8 cellular contexts compared by ENCODE assay signal in the genomic region with DNA sequence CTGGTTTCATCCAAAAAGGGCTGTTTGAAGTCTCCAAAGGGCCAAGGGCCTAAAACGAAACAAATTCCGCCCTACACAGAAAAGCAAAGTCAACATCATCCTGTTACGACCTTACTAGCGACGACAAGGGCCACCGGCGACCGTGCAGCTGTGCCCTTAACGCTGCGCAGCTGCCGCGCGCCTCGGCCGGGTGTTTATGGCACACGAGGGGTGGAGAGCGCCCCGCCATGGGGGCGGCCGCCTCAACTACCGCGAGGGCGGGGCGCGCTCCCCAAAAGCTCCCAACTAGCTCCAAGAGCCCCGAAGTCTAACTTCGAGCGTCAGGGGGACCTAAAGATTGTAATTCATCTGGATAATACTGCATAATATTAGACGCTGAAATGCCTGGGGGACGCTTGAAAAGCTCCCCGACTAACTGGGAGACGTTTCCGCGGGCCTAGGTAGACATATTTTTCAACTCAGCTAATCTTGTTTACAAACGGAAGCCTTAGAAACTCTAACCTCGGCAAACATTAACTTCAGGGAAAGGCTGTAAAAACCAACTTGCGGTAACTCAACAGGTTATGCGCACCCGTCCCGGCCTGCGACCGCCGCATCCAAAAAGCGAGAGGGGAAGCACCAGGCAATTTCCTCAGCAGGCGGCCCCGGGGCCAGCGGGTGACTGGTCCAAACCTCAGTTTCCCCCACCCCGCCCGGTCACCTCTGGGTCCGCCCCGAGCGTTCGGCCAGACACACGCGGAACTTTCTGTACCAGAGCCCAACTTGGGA. TPM values are rescaled to one million over a fixed set of nuclear protein-coding genes. Genes with fewer than 3 reads are reported as not detected.
A peak's percentile ranks its signal among the peaks of the same experiment; 100 is the strongest.
DNase-seq lines count a peak whose midpoint lies in the region; ATAC-seq and TF ChIP-seq lines count a peak whose summit lies in the region.

No MANE protein-coding gene starts in this region.

- H3K79me2 ChIP-seq in OCI-LY7 (ENCODE audit: insufficient read depth, low read depth, low read length): peaks cover 56% of the 10 kb centered on the region

- POLR2A ChIA-PET in OCI-LY7 (lab: Charles Lee): interaction anchor here (0.5 to 1.3 kb wide), 13 partner anchors 13 to 84 kb away, joined by 3 to 13 read pairs (median 5); no protein-coding TSS in a partner anchor

- peak overlapping the region; percentile 88 for H3K27ac ChIP-seq in OCI-LY7 (ENCODE audit: low read depth, low read length, poor library complexity, severe bottlenecking)

- peak; percentile 91 for DNase-seq in COLO668 (lab: John Stamatoyannopoulos, UW; ENCODE audit: unreplicated experiment)
- DNase-seq in OCI-LY7 (ENCODE audit: low spot score): peak; percentile 94
- peak; percentile 68 for DNase-seq in activated T-helper 1 cell treated with Interleukin-2 at 50 U/mL for 16 hours (ENCODE audit: low read depth)
- peak; percentile 35 for DNase-seq in fibroblast of pulmonary artery (ENCODE audit: low read depth)
- DNase-seq in neural crest cell (ENCODE audit: low read depth, low spot score): peak; percentile 41
- DNase-seq in stromal cell of bone marrow (ENCODE audit: low read depth): peak; percentile 21

- ATAC-seq in GM19438 (IDR thresholded peaks at IDR 0.05; ENCODE audit: low read depth, unreplicated experiment): peak; percentile 57
- ATAC-seq in HG03571 (IDR thresholded peaks at IDR 0.05; ENCODE audit: unreplicated experiment): peak; percentile 51

- no peaks in the 10 kb centered on the region for H3K9me2 ChIP-seq in OCI-LY7 (ENCODE audit: insufficient read depth, low read length)

- peak overlapping the region; percentile 98 for H3K27ac Mint-ChIP-seq in neural crest cell (ENCODE audit: unreplicated experiment)

- CTCF ChIA-PET in OCI-LY7 (lab: Charles Lee; ENCODE audit: unreplicated experiment): interaction anchor here (0.7 to 1.1 kb wide), 4 partner anchors 21 to 61 kb away, joined by 3 to 6 read pairs (median 5); no protein-coding TSS in a partner anchor

- H2AFZ ChIP-seq in OCI-LY7 (ENCODE audit: low read length): peak overlapping the region; percentile 53; the same call in 1 of the 2 replicates

- intact Hi-C loops in OCI-LY7 (cut with micrococcal nuclease; ENCODE audit: unreplicated experiment): loop anchor here (1.0 to 2.0 kb wide), 6 partner anchors 22 to 135 kb away; a partner anchor contains a TSS

- peaks cover 2% of the 10 kb centered on the region for H3K36me3 Mint-ChIP-seq in neural crest cell (ENCODE audit: low read depth)

- H3K4me3 Mint-ChIP-seq in neural crest cell: peak overlapping the region; percentile 99

- H3K4me1 ChIP-seq in OCI-LY7 (ENCODE audit: insufficient read depth, low read length, poor library complexity, severe bottlenecking): peaks cover 63% of the 10 kb centered on the region

- H3K4me3 ChIP-seq in OCI-LY7 (ENCODE audit: low read depth, low read length, poor library complexity, severe bottlenecking) (peak overlapping the region; percentile 95), fibroblast of pulmonary artery (replicated peaks; ENCODE audit: low read depth, low read length) (peak overlapping the region; percentile 79)

- no peaks in the 10 kb centered on the region for H3K9me3 Mint-ChIP-seq in neural crest cell

- H3K36me3 ChIP-seq in OCI-LY7 (ENCODE audit: insufficient read depth, low read length): peaks cover 47% of the 10 kb centered on the region

- TF ChIP-seq CTCF in OCI-LY7 (conservative IDR thresholded peaks at IDR 0.05; ENCODE audit: low read length) (peak; percentile 71), fibroblast of pulmonary artery (IDR thresholded peaks at IDR 0.05; ENCODE audit: low read length, missing control alignments) (no peak), neural crest cell (conservative IDR thresholded peaks at IDR 0.05) (no peak)

- H3K27me3 Mint-ChIP-seq in neural crest cell (ENCODE audit: low read depth): no peaks in the 10 kb centered on the region

- H3K4me1 Mint-ChIP-seq in neural crest cell: peaks cover 65% of the 10 kb centered on the region

- peak overlapping the region; percentile 92 for H3K4me2 ChIP-seq in OCI-LY7 (ENCODE audit: low read length)

- H4K20me1 ChIP-seq in OCI-LY7 (ENCODE audit: insufficient read depth, low read length): peaks cover 37% of the 10 kb centered on the region

- H3K9me3 ChIP-seq in OCI-LY7 (ENCODE audit: low read length): no peaks in the 10 kb centered on the region

- no TSS peak for BruUV-seq in OCI-LY7 (replicated peaks; lab: Mats Ljungman, UMichigan)

RNA-seq across cellular contexts. Expression of a gene that starts 0.7 kb away (rescaled TPM):
- 83.3 and 127 TPM in 2 replicates for total RNA-seq in OCI-LY7 (2014; rRNA removed; shearing (Covaris generic))
- total RNA-seq in OCI-LY7 (2022) (232 and 261 TPM in 2 replicates), neural crest cell (153 and 165 TPM in 2 replicates)

Comparison
In these comparisons a context has a peak if more than half of its experiments do, and no peak if none do; other contexts are left out.
1. Peak in every context shown above with its lines: DNase-seq, ATAC-seq, H3K4me3 ChIP-seq and H3K27ac ChIP-seq.
2. DNase-seq: peak in every context shown above with its lines; median percentile 94 in OCI-LY7; 91 in COLO668; 68 in activated T-helper 1 cell treated with Interleukin-2 at 50 U/mL for 16 hours; 41 in neural crest cell; 35 in fibroblast of pulmonary artery; 21 in stromal cell of bone marrow.